9 cellular contexts compared by ENCODE assay signal in the genomic region with DNA sequence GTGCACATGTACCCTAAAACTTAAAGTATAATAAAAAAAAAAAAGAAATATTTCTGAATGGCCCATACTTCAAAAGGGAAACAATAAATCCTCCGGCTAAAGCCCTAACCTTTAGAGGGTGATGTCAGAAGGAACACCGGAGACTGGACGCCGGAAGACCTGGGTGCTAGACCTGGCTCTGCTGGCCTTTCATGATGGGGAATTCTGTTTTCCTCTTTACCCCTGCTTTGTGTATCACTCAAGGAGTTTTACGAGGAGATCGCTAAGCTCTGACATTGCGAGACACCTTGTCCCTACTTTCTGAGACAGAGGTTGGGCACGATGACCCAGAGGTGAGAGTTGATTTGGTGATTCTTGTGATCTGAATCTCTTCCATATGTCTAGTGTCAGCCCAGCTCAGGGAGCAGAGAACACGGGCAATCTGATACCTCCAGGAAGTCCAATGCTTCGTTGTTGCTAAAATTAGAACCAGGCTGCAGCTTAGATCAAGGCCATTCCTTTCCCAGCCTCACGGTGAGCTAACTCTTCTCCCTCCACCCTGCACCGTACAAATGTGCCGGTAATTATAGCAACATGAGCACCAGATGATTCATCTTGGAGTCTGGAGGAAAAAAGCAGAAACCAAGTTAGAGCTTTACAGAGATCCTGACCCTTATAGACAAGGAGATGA. TPM values are rescaled to one million over a fixed set of nuclear protein-coding genes. Genes with fewer than 3 reads are reported as not detected.
DNase-seq lines count a peak whose midpoint lies in the region; ATAC-seq and TF ChIP-seq lines count a peak whose summit lies in the region.
"Had no signal": no experiment of that assay in that cellular context is flagged by ENCODE, and none has a peak within 500 bp of the region (broad histone marks: within the 10 kb centered on the region; RNA-seq: fewer than 3 reads in every experiment).

No MANE protein-coding gene starts in this region.

- no peak for ATAC-seq in GM19463 (IDR thresholded peaks at IDR 0.05; ENCODE audit: unreplicated experiment)

- peak overlapping the region; percentile 19 for H3K4me3 ChIP-seq in fibroblast of mammary gland (ENCODE audit: control insufficient read depth, low read depth, low read length)

- TF ChIP-seq CTCF in fibroblast of mammary gland (conservative IDR thresholded peaks at IDR 0.05; ENCODE audit: control insufficient read depth, insufficient read depth, low read depth, low read length), result no peak

- peak; percentile 90 for DNase-seq in GM04503 (ENCODE audit: low read depth)
- DNase-seq in fibroblast of mammary gland (ENCODE audit: low read depth), result peak; percentile 98
- DNase-seq in renal cortical epithelial cell (ENCODE audit: low read depth), result peak; percentile 58
- DNase-seq in NCI-H1930 (lab: John Stamatoyannopoulos, UW), result no peak
- no peak for DNase-seq in stimulated activated CD4-positive, alpha-beta T cell treated with anti-CD3 and anti-CD28 coated beads, Interleukin-4, amount 100 ng/mL, for 4 hours
- DNase-seq in RPMI8226, result no peak
- DNase-seq: activated CD4-positive, alpha-beta T cell treated with anti-CD3 and anti-CD28 coated beads for 48 hours had no signal

TF ChIP-seq in PFSK-1, 5 proteins besides CTCF, POLR2A, EP300 and RAD21:
- TF ChIP-seq FOXP2 (optimal IDR thresholded peaks at IDR 0.05; ENCODE audit: borderline replicate concordance, extremely low read depth, extremely low read length, insufficient read depth), result peak; percentile 27
- TF ChIP-seq, protein P1, sequence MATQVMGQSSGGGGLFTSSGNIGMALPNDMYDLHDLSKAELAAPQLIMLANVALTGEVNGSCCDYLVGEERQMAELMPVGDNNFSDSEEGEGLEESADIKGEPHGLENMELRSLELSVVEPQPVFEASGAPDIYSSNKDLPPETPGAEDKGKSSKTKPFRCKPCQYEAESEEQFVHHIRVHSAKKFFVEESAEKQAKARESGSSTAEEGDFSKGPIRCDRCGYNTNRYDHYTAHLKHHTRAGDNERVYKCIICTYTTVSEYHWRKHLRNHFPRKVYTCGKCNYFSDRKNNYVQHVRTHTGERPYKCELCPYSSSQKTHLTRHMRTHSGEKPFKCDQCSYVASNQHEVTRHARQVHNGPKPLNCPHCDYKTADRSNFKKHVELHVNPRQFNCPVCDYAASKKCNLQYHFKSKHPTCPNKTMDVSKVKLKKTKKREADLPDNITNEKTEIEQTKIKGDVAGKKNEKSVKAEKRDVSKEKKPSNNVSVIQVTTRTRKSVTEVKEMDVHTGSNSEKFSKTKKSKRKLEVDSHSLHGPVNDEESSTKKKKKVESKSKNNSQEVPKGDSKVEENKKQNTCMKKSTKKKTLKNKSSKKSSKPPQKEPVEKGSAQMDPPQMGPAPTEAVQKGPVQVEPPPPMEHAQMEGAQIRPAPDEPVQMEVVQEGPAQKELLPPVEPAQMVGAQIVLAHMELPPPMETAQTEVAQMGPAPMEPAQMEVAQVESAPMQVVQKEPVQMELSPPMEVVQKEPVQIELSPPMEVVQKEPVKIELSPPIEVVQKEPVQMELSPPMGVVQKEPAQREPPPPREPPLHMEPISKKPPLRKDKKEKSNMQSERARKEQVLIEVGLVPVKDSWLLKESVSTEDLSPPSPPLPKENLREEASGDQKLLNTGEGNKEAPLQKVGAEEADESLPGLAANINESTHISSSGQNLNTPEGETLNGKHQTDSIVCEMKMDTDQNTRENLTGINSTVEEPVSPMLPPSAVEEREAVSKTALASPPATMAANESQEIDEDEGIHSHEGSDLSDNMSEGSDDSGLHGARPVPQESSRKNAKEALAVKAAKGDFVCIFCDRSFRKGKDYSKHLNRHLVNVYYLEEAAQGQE (IDR thresholded peaks at IDR 0.05; ENCODE audit: insufficient read depth in 1 of 2, low read depth in 2 of 2, low read length in 2 of 2), result no peak

RNA-seq across cellular contexts. Expression of a gene that starts 42.0 kb away (rescaled TPM):
- not detected for polyA plus RNA-seq in PFSK-1 (2012; ENCODE audit: insufficient read length, low read depth)
- total RNA-seq in renal cortical epithelial cell, result not detected in 2 replicates

Comparison
In these comparisons a context has a peak if more than half of its experiments do, and no peak if none do; other contexts are left out.
1. DNase-seq: peak in GM04503 (single experiment), fibroblast of mammary gland (single experiment) and renal cortical epithelial cell (single experiment); none in NCI-H1930 (0 of 2), stimulated activated CD4-positive, alpha-beta T cell treated with anti-CD3 and anti-CD28 coated beads, Interleukin-4, amount 100 ng/mL, for 4 hours (0 of 2) and RPMI8226 (single experiment).